In the genomic region with DNA sequence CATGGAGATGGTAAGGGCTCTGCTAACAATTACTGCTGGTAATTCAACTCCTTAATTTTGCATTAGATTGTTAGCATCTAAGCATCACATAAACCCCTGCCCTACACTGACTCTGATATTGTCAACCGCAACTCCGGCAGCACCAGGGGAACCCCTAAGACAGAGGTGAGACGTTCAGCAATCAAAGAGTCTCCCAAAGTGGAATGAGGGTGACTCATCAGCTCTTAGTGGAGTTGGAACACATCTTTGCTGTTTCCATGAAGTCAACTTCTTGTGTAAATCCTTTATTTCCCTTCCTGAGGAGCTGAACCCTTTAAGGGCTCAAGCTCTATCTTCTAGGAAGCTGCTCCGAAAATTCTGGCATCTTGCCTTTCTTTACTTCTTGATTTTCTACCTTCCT, we compare ENCODE assay signal across 29 cellular contexts. TPM values are rescaled to one million over a fixed set of nuclear protein-coding genes. Genes with fewer than 3 reads are reported as not detected.
DNase-seq lines count a peak whose midpoint lies in the region; ATAC-seq and TF ChIP-seq lines count a peak whose summit lies in the region.
"Had no signal": no experiment of that assay in that cellular context is flagged by ENCODE, and none has a peak within 500 bp of the region (broad histone marks: within the 10 kb centered on the region; RNA-seq: fewer than 3 reads in every experiment).

No MANE protein-coding gene starts in this region.

- no peaks in the 10 kb centered on the region for H3K27me3 ChIP-seq in breast epithelium
- H3K27me3 ChIP-seq in lung (ENCODE audit: control insufficient read depth, insufficient read depth), result no peaks in the 10 kb centered on the region
- H3K27me3 ChIP-seq: tibial nerve had no signal

- H3K4me3 Mint-ChIP-seq in MCF 10A (ENCODE audit: unreplicated experiment), result no peak overlapping the region
- H3K4me3 Mint-ChIP-seq: activated naive CD4-positive, alpha-beta T cell treated with anti-CD3 and anti-CD28 coated beads, Interleukin-2, amount 10 ng/mL, durations not matched to agents 7 days and 5 days; CD14-positive monocyte; IgD-negative memory B cell; stimulated activated effector memory CD8-positive, alpha-beta T cell treated with anti-CD3 and anti-CD28 coated beads, Interleukin-12 subunit alpha, Interleukin-12 subunit beta, amount 100 ng/mL, for 72 hours had no signal

- H3K27ac ChIP-seq in breast epithelium (no peak overlapping the region), lung (ENCODE audit: low read depth in 1 of 2, low read length in 1 of 2) (no peak overlapping the region)
- H3K27ac ChIP-seq: HL-60, PC-9, tibial nerve had no signal

- ATAC-seq in lung (ENCODE audit: insufficient read depth, low FRiP score) (peak; percentile 36), HG03196 (IDR thresholded peaks at IDR 0.05; ENCODE audit: unreplicated experiment) (no peak)
- ATAC-seq: stimulated activated effector memory CD8-positive, alpha-beta T cell treated with anti-CD3 and anti-CD28 coated beads, Interleukin-12 subunit alpha, Interleukin-12 subunit beta, amount 100 ng/mL, for 72 hours had no signal

- POLR2A ChIA-PET in MCF 10A (lab: Yijun Ruan, JAX), result no interaction called here

- TF ChIP-seq POLR2A in breast epithelium (IDR thresholded peaks at IDR 0.05), result no peak

- peaks cover 92% of the 10 kb centered on the region for H3K36me3 Mint-ChIP-seq in MCF 10A (ENCODE audit: insufficient read depth, unreplicated experiment)

- DNase-seq in MCF 10A (ENCODE audit: unreplicated experiment) (peak; percentile 9), breast epithelium (ENCODE audit: low spot score in 2 of 2) (no peak), dedifferentiated amniotic fluid mesenchymal stem cell (ENCODE audit: extremely low spot score) (peak; percentile 18), lung (ENCODE audit: low spot score) (no peak), D341Med (ENCODE audit: low spot score) (no peak), COLO829 (ENCODE audit: low spot score) (no peak), globus pallidus (ENCODE audit: low spot score) (no peak)
- DNase-seq: activated CD4-positive, alpha-beta T cell treated with anti-CD3 and anti-CD28 coated beads, Interleukin-2, amount 50 U/mL, for 48 hours; activated naive CD4-positive, alpha-beta T cell treated with anti-CD3 and anti-CD28 coated beads, Interleukin-2, amount 10 ng/mL, durations not matched to agents 7 days and 5 days; cortex of kidney; DMS153; glutamatergic neuron; H7; NCI-H187; NCI-H226; NCI-H82; PC-9; right cardiac atrium; SIG-M5; T-helper 2 cell had no signal

- intact Hi-C loops in MCF 10A (cut with micrococcal nuclease) (no loop called here), breast epithelium (cut with DNase I; ENCODE audit: low total_unique reads) (no loop called here)

- H3K4me1 Mint-ChIP-seq in MCF 10A (ENCODE audit: insufficient read depth, unreplicated experiment), result no peaks in the 10 kb centered on the region
- H3K4me1 Mint-ChIP-seq: activated naive CD4-positive, alpha-beta T cell treated with anti-CD3 and anti-CD28 coated beads, Interleukin-2, amount 10 ng/mL, durations not matched to agents 7 days and 5 days; CD14-positive monocyte; IgD-negative memory B cell; stimulated activated effector memory CD8-positive, alpha-beta T cell treated with anti-CD3 and anti-CD28 coated beads, Interleukin-12 subunit alpha, Interleukin-12 subunit beta, amount 100 ng/mL, for 72 hours had no signal

- H3K27me3 Mint-ChIP-seq in MCF 10A (ENCODE audit: insufficient read depth, unreplicated experiment), result no peaks in the 10 kb centered on the region
- H3K27me3 Mint-ChIP-seq: activated naive CD4-positive, alpha-beta T cell treated with anti-CD3 and anti-CD28 coated beads, Interleukin-2, amount 10 ng/mL, durations not matched to agents 7 days and 5 days; IgD-negative memory B cell had no signal

- H3K9me3 ChIP-seq in breast epithelium (no peaks in the 10 kb centered on the region), lung (ENCODE audit: control insufficient read depth in 2 of 2, insufficient read depth in 1 of 2, low read length in 1 of 2) (no peaks in the 10 kb centered on the region)
- H3K9me3 ChIP-seq: tibial nerve had no signal

- WGBS in lung, 2 donors, result 64 to 85% methylated on average over 4 of the region's 4 CpGs

- H3K36me3 ChIP-seq in breast epithelium (peaks cover 5% of the 10 kb centered on the region), lung (ENCODE audit: control insufficient read depth in 2 of 2, insufficient read depth in 2 of 2, low read length in 2 of 2) (peaks cover 22 to 56% of the 10 kb centered on the region in 2 donors)

- CTCF ChIA-PET in MCF 10A (lab: Yijun Ruan, JAX), result interaction anchor here (1.0 to 1.5 kb wide), 2 partner anchors 13 kb away, joined by 3 to 4 read pairs; no protein-coding TSS in a partner anchor

- H3K4me1 ChIP-seq in breast epithelium (no peaks in the 10 kb centered on the region), lung (ENCODE audit: control insufficient read depth in 2 of 2, insufficient read depth in 2 of 2, low read length in 2 of 2) (no peaks in the 10 kb centered on the region)
- H3K4me1 ChIP-seq: tibial nerve had no signal

- no peaks in the 10 kb centered on the region for H3K9me3 Mint-ChIP-seq in MCF 10A (ENCODE audit: unreplicated experiment)
- H3K9me3 Mint-ChIP-seq: activated naive CD4-positive, alpha-beta T cell treated with anti-CD3 and anti-CD28 coated beads, Interleukin-2, amount 10 ng/mL, durations not matched to agents 7 days and 5 days; IgD-negative memory B cell; stimulated activated effector memory CD8-positive, alpha-beta T cell treated with anti-CD3 and anti-CD28 coated beads, Interleukin-12 subunit alpha, Interleukin-12 subunit beta, amount 100 ng/mL, for 72 hours had no signal

- peak overlapping the region; percentile 73 for H3K27ac Mint-ChIP-seq in MCF 10A (ENCODE audit: low read depth, unreplicated experiment)
- H3K27ac Mint-ChIP-seq: activated naive CD4-positive, alpha-beta T cell treated with anti-CD3 and anti-CD28 coated beads, Interleukin-2, amount 10 ng/mL, durations not matched to agents 7 days and 5 days; stimulated activated effector memory CD8-positive, alpha-beta T cell treated with anti-CD3 and anti-CD28 coated beads, Interleukin-12 subunit alpha, Interleukin-12 subunit beta, amount 100 ng/mL, for 72 hours had no signal

- H3K4me3 ChIP-seq in breast epithelium (no peak overlapping the region), lung (no peak overlapping the region)
- H3K4me3 ChIP-seq: PC-9, tibial nerve had no signal

- TF ChIP-seq CTCF in MCF 10A (IDR thresholded peaks at IDR 0.05; ENCODE audit: unreplicated experiment) (no peak), breast epithelium (IDR thresholded peaks at IDR 0.05) (no peak), lung (IDR thresholded peaks at IDR 0.05; ENCODE audit: control extremely low read depth, extremely low read depth) (no peak)

- no TSS peak for BruUV-seq in MCF 10A (replicated peaks; lab: Mats Ljungman, UMichigan)

RNA-seq across cellular contexts. Expression of a gene that starts 52.1 kb away (rescaled TPM):
- total RNA-seq in MCF 10A (2022) (not detected in 2 replicates), breast epithelium (under 1 TPM in 1 of 3 donors, not detected in 2; 0.15 TPM), lung (under 1 TPM in 1 of 2 donors, not detected in 1; 0.80 TPM)
- polyA plus RNA-seq in lung, result not detected
- total RNA-seq: endothelial cell of umbilical vein, H7, myocyte, osteoblast, PC-9, right cardiac atrium, tibial nerve had no signal
- polyA plus RNA-seq: CD14-positive monocyte, endothelial cell of umbilical vein, IgD-negative memory B cell, right cardiac atrium had no signal

RNA-seq across cellular contexts. Expression of a gene that starts 52.2 kb away (rescaled TPM):
- total RNA-seq in MCF 10A (2022) (not detected in 2 replicates), breast epithelium (not detected), lung (under 1 TPM in 1 of 2 donors, not detected in 1; 0.09 TPM)
- not detected for polyA plus RNA-seq in lung
- total RNA-seq: endothelial cell of umbilical vein, H7, myocyte, osteoblast, PC-9, right cardiac atrium, tibial nerve had no signal
- polyA plus RNA-seq: CD14-positive monocyte, endothelial cell of umbilical vein, IgD-negative memory B cell, right cardiac atrium had no signal

Comparison
In these comparisons a context has a peak if more than half of its experiments do, and no peak if none do; other contexts are left out.
1. DNase-seq: peak in MCF 10A (single experiment) and dedifferentiated amniotic fluid mesenchymal stem cell (single experiment); none in breast epithelium (0 of 2), lung (single experiment), D341Med (single experiment), COLO829 (single experiment) and globus pallidus (single experiment).